In the genomic region with DNA sequence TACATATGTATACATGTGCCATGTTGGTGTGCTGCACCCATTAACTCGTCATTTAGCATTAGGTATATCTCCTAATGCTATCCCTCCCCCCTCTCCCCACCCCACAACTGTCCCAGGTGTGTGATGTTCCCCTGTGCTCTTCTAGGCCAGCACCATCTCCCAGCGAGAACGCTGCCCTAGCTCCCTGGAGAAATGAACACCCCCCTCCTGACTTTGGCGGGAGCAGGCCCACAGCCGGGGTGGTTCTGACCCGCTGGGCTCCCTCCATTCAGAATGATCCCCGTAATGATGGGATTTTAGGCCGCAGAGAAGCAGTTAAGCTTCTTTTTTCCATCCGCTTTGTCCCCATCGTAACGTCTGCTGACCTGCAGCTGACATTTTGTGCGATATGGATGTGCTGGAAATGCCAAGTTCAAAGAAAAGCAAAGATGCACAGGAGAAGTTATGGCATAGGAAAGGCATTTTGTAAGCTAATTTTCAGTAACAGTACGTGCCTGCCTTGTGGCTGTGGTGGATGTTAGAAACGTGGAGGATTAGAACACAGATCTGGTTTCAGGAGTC, we compare ENCODE assay signal across 10 cellular contexts. TPM values are rescaled to one million over a fixed set of nuclear protein-coding genes. Genes with fewer than 3 reads are reported as not detected.
DNase-seq lines count a peak whose midpoint lies in the region; ATAC-seq and TF ChIP-seq lines count a peak whose summit lies in the region.
"Had no signal": no experiment of that assay in that cellular context is flagged by ENCODE, and none has a peak within 500 bp of the region (broad histone marks: within the 10 kb centered on the region; RNA-seq: fewer than 3 reads in every experiment).

No MANE protein-coding gene starts in this region.

- peak overlapping the region; percentile 26 for H3K27ac Mint-ChIP-seq in activated T-helper 2 cell treated with anti-CD3 and anti-CD28 coated beads, Interferon-gamma antibody, Interleukin-2, Interleukin-4, amounts not matched to agents 10 μg/mL and 5 μg/mL and 100 μg/mL, durations not matched to agents 14 hours and 24 hours and 36 hours

- H3K36me3 ChIP-seq in right atrium auricular region (no peaks in the 10 kb centered on the region), lower lobe of right lung (no peaks in the 10 kb centered on the region)
- H3K36me3 ChIP-seq: adrenal gland, gastroesophageal sphincter had no signal

- H3K27me3 ChIP-seq in right atrium auricular region = no peaks in the 10 kb centered on the region
- no peaks in the 10 kb centered on the region for H3K27me3 ChIP-seq in lower lobe of right lung (ENCODE audit: low read depth)
- H3K27me3 ChIP-seq: adrenal gland, gastroesophageal sphincter had no signal

- TF ChIP-seq CTCF in right atrium auricular region (IDR thresholded peaks at IDR 0.05) = no peak
- no peak for TF ChIP-seq CTCF in lower lobe of right lung (IDR thresholded peaks at IDR 0.05)
- no peak for TF ChIP-seq CTCF in omental fat pad (IDR thresholded peaks at IDR 0.05)

- intact Hi-C loops in Right ventricle myocardium superior (cut with DNase I) (loop anchor here (5.0 kb wide), 1 partner anchor 115 kb away; no protein-coding TSS in a partner anchor), lower lobe of right lung (cut with DNase I) (loop anchor here (10.0 kb wide), 1 partner anchor 62 kb away; no protein-coding TSS in a partner anchor)
- intact Hi-C loops in activated T-helper 2 cell treated with anti-CD3 and anti-CD28 coated beads, Interferon-gamma antibody, Interleukin-2, Interleukin-4, amounts not matched to agents 10 μg/mL and 5 μg/mL and 100 μg/mL, durations not matched to agents 14 hours and 24 hours and 36 hours (cut with micrococcal nuclease) = loop anchor here (1.0 to 5.0 kb wide), 2 partner anchors 40 to 65 kb away; a partner anchor contains a TSS

- no peaks in the 10 kb centered on the region for H3K9me3 Mint-ChIP-seq in activated T-helper 2 cell treated with anti-CD3 and anti-CD28 coated beads, Interferon-gamma antibody, Interleukin-2, Interleukin-4, amounts not matched to agents 10 μg/mL and 5 μg/mL and 100 μg/mL, durations not matched to agents 14 hours and 24 hours and 36 hours

- DNase-seq in right atrium auricular region (ENCODE audit: low spot score) (peak; percentile 36), Right ventricle myocardium superior (no peak), lower lobe of right lung (no peak), omental fat pad (ENCODE audit: low spot score) (no peak), NCI-H128 (lab: John Stamatoyannopoulos, UW; ENCODE audit: unreplicated experiment) (no peak)
- DNase-seq in activated T-helper 2 cell treated with anti-CD3 and anti-CD28 coated beads, Interferon-gamma antibody, Interleukin-2, Interleukin-4, amounts not matched to agents 10 μg/mL and 5 μg/mL and 100 μg/mL, durations not matched to agents 14 hours and 24 hours and 36 hours (ENCODE audit: low spot score) = no peak
- DNase-seq in stimulated activated CD4-positive, alpha-beta T cell treated with anti-CD3 and anti-CD28 coated beads, Interleukin-4, amount 100 ng/mL, for 24 hours = no peak

- peaks cover 18% of the 10 kb centered on the region for H3K36me3 Mint-ChIP-seq in activated T-helper 2 cell treated with anti-CD3 and anti-CD28 coated beads, Interferon-gamma antibody, Interleukin-2, Interleukin-4, amounts not matched to agents 10 μg/mL and 5 μg/mL and 100 μg/mL, durations not matched to agents 14 hours and 24 hours and 36 hours (ENCODE audit: low read depth)

- peak overlapping the region in 1 of 2 donors; percentile 38 for H3K4me3 ChIP-seq in right atrium auricular region
- peak overlapping the region; percentile 44 for H3K4me3 ChIP-seq in lower lobe of right lung

- ATAC-seq in Right ventricle myocardium superior (ENCODE audit: poor library complexity) (no peak), lower lobe of right lung (no peak), omental fat pad (ENCODE audit: low FRiP score) (no peak), GM18873 (IDR thresholded peaks at IDR 0.05; ENCODE audit: low FRiP score, unreplicated experiment) (no peak)

- H3K4me1 ChIP-seq in right atrium auricular region = peaks cover 0 to 12% of the 10 kb centered on the region in 2 donors
- peaks cover 21% of the 10 kb centered on the region for H3K4me1 ChIP-seq in lower lobe of right lung

- no peaks in the 10 kb centered on the region for H3K27me3 Mint-ChIP-seq in activated T-helper 2 cell treated with anti-CD3 and anti-CD28 coated beads, Interferon-gamma antibody, Interleukin-2, Interleukin-4, amounts not matched to agents 10 μg/mL and 5 μg/mL and 100 μg/mL, durations not matched to agents 14 hours and 24 hours and 36 hours (ENCODE audit: low read depth)

- H3K4me3 Mint-ChIP-seq in activated T-helper 2 cell treated with anti-CD3 and anti-CD28 coated beads, Interferon-gamma antibody, Interleukin-2, Interleukin-4, amounts not matched to agents 10 μg/mL and 5 μg/mL and 100 μg/mL, durations not matched to agents 14 hours and 24 hours and 36 hours (ENCODE audit: low read depth) = peak overlapping the region; percentile 64

- no peak overlapping the region for H3K27ac ChIP-seq in right atrium auricular region
- no peak overlapping the region for H3K27ac ChIP-seq in lower lobe of right lung
- H3K27ac ChIP-seq: adrenal gland had no signal

- H3K9me3 ChIP-seq in right atrium auricular region (no peaks in the 10 kb centered on the region), lower lobe of right lung (no peaks in the 10 kb centered on the region)
- H3K9me3 ChIP-seq: adrenal gland, gastroesophageal sphincter had no signal

- peaks cover 51% of the 10 kb centered on the region for H3K4me1 Mint-ChIP-seq in activated T-helper 2 cell treated with anti-CD3 and anti-CD28 coated beads, Interferon-gamma antibody, Interleukin-2, Interleukin-4, amounts not matched to agents 10 μg/mL and 5 μg/mL and 100 μg/mL, durations not matched to agents 14 hours and 24 hours and 36 hours (ENCODE audit: low read depth)

RNA-seq across cellular contexts. Expression of a gene that starts 39.3 kb away (rescaled TPM):
- total RNA-seq in right atrium auricular region (10 to 100 TPM; 18.8 to 19.1 TPM), Right ventricle myocardium superior (31.1 TPM), lower lobe of right lung (62.8 TPM), omental fat pad (10 to 100 TPM; 20.7 to 37.5 (median 27.8) TPM)
- 68.8 and 80.3 TPM in 2 replicates for total RNA-seq in activated T-helper 2 cell treated with anti-CD3 and anti-CD28 coated beads, Interferon-gamma antibody, Interleukin-2, Interleukin-4, amounts not matched to agents 10 μg/mL and 5 μg/mL and 100 μg/mL, durations not matched to agents 14 hours and 24 hours and 36 hours
